ENCODE assay signal across 8 cellular contexts in the genomic region with DNA sequence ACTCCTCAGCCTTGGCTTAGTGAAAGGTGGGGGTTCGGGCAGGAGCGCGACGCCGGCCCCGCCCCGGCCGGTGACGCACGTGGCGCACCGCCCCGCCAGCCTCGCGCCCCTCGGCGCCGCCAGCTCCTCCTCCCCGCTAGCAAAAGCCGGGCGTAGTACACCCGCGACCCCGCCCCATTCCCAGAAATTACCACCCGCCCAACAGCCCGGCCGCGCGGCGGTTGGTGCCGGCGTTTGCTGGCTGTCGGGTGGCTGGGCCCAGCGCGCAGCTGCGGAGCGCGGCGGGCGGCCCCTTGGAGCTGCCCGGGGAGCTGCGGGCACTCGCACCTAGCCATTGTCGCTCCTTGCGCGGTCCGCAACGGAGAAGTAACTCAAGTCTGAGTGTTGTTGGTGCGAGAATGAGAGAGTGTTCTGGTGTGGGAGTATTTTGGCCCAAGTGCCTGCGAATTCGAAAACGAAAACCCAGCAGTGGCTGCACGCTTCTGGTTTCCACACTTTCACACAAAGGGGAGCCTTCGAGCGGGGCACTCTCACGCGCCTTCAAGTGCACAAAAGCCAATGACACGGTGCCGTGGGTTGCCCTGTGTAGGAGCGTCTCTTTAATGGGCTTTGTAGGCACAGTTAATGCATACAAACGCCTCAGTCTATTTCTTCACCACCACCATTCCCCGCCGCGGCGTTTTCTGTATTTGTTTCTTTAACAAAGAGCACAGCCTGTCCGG. TPM values are rescaled to one million over a fixed set of nuclear protein-coding genes. Genes with fewer than 3 reads are reported as not detected.
DNase-seq lines count a peak whose midpoint lies in the region; ATAC-seq and TF ChIP-seq lines count a peak whose summit lies in the region.

No MANE protein-coding gene starts in this region.

- H3K4me3 ChIP-seq in PC-9, result peak overlapping the region; percentile 83

- no peak for TF ChIP-seq CTCF in PC-9 (conservative IDR thresholded peaks at IDR 0.05)

- DNase-seq in DMS79 (lab: John Stamatoyannopoulos, UW) (peak; percentile 66), KBM-7 (peak; percentile 97), PC-9 (peak; percentile 69 to 97), myocyte (ENCODE audit: low read depth) (peak; percentile 96)
- DNase-seq in activated T-cell treated with anti-CD3 and anti-CD28 coated beads, Interleukin-2, amount 50 U/mL, for 4 hours, result peak; percentile 90
- peak; percentile 78 to 91 for DNase-seq in stimulated activated CD8-positive, alpha-beta memory T cell treated with anti-CD3 and anti-CD28 coated beads, Interleukin-7, amount 100 ng/mL, for 4 hours (ENCODE audit: low read depth in 2 of 2)

- peaks cover 23% of the 10 kb centered on the region for H3K4me1 Mint-ChIP-seq in activated T-cell treated with anti-CD3 and anti-CD28 coated beads, Interleukin-2, amount 50 U/mL, for 4 hours (ENCODE audit: low read depth)

- H3K79me2 ChIP-seq in PC-9 (ENCODE audit: low read depth), result peaks cover 11% of the 10 kb centered on the region

- H4K20me1 ChIP-seq in PC-9 (ENCODE audit: insufficient read depth), result no peaks in the 10 kb centered on the region

- peak overlapping the region; percentile 87 for H3K4me3 Mint-ChIP-seq in activated T-cell treated with anti-CD3 and anti-CD28 coated beads, Interleukin-2, amount 50 U/mL, for 4 hours

- intact Hi-C loops in PC-9 (cut with micrococcal nuclease; ENCODE audit: unreplicated experiment), result loop anchor here (1.0 to 10.0 kb wide), 4 partner anchors 123 to 469 kb away; a partner anchor contains a TSS

- peak overlapping the region; percentile 93 for H2AFZ ChIP-seq in PC-9

- peaks cover 14% of the 10 kb centered on the region; the same call in 1 of the 2 replicates for H3F3A ChIP-seq in PC-9 (ENCODE audit: insufficient read depth, low read depth)

- peak overlapping the region; percentile 99 for H3K4me2 ChIP-seq in PC-9

- H3K9me3 ChIP-seq in PC-9 (ENCODE audit: insufficient read depth, low read depth), result no peaks in the 10 kb centered on the region

- CTCF ChIA-PET in PC-9 (lab: Charles Lee), result no interaction called here

- no peaks in the 10 kb centered on the region for H3K27me3 Mint-ChIP-seq in activated T-cell treated with anti-CD3 and anti-CD28 coated beads, Interleukin-2, amount 50 U/mL, for 4 hours (ENCODE audit: low read depth)

- TSS peak; percentile 82 for BruUV-seq in PC-9 (replicated peaks; lab: Mats Ljungman, UMichigan)

- ATAC-seq in GM21737 (IDR thresholded peaks at IDR 0.05; ENCODE audit: unreplicated experiment), result peak; percentile 63
- peak; percentile 72 to 78 for ATAC-seq in activated T-cell treated with anti-CD3 and anti-CD28 coated beads, Interleukin-2, amount 50 U/mL, for 4 hours
- peak; percentile 90 for ATAC-seq in esophagus mucosa

- peak overlapping the region; percentile 21 for H3K27ac ChIP-seq in PC-9

- H3K27me3 ChIP-seq in PC-9 (ENCODE audit: insufficient read depth, low read depth), result no peaks in the 10 kb centered on the region

- H3K9me2 ChIP-seq in PC-9 (ENCODE audit: insufficient read depth), result no peaks in the 10 kb centered on the region

- H3K36me3 Mint-ChIP-seq in activated T-cell treated with anti-CD3 and anti-CD28 coated beads, Interleukin-2, amount 50 U/mL, for 4 hours (ENCODE audit: insufficient read depth), result no peaks in the 10 kb centered on the region

- H3K36me3 ChIP-seq in PC-9 (ENCODE audit: low read depth), result no peaks in the 10 kb centered on the region

- in situ Hi-C loops in KBM-7 (cut with MboI; ENCODE audit: low pct_unique_long_range_greater_than_20kb, low sequenced_read_pairs), result no loop called here

- no peaks in the 10 kb centered on the region for H3K9me3 Mint-ChIP-seq in activated T-cell treated with anti-CD3 and anti-CD28 coated beads, Interleukin-2, amount 50 U/mL, for 4 hours

- peaks cover 11% of the 10 kb centered on the region for H3K4me1 ChIP-seq in PC-9 (replicated peaks; ENCODE audit: insufficient read depth)

- POLR2A ChIA-PET in PC-9 (lab: Charles Lee; ENCODE audit: unreplicated experiment), result interaction anchor here (0.6 to 1.1 kb wide), 4 partner anchors 123 to 426 kb away, joined by 3 to 9 read pairs (median 5); a partner anchor contains a TSS

RNA-seq across cellular contexts. Expression of a gene that starts 1.0 kb away (rescaled TPM):
- total RNA-seq in PC-9 (2021) (29.9 and 30.7 TPM in 2 replicates), esophagus mucosa (23.8 TPM), myocyte (31.8 and 35.6 TPM in 2 replicates)
- 10 to 100 TPM; 18.6 to 20.6 (median 18.6) TPM for total RNA-seq in activated T-cell treated with anti-CD3 and anti-CD28 coated beads, Interleukin-2, amount 50 U/mL, for 4 hours
- polyA plus RNA-seq in myocyte (2012), result 10.0 TPM

Comparison
In these comparisons a context has a peak if more than half of its experiments do, and no peak if none do; other contexts are left out.
1. Peak in every context shown above with its lines: DNase-seq, ATAC-seq, H3K4me3 ChIP-seq and H3K27ac ChIP-seq.